ENCODE assay signal across 17 cellular contexts in the genomic region with DNA sequence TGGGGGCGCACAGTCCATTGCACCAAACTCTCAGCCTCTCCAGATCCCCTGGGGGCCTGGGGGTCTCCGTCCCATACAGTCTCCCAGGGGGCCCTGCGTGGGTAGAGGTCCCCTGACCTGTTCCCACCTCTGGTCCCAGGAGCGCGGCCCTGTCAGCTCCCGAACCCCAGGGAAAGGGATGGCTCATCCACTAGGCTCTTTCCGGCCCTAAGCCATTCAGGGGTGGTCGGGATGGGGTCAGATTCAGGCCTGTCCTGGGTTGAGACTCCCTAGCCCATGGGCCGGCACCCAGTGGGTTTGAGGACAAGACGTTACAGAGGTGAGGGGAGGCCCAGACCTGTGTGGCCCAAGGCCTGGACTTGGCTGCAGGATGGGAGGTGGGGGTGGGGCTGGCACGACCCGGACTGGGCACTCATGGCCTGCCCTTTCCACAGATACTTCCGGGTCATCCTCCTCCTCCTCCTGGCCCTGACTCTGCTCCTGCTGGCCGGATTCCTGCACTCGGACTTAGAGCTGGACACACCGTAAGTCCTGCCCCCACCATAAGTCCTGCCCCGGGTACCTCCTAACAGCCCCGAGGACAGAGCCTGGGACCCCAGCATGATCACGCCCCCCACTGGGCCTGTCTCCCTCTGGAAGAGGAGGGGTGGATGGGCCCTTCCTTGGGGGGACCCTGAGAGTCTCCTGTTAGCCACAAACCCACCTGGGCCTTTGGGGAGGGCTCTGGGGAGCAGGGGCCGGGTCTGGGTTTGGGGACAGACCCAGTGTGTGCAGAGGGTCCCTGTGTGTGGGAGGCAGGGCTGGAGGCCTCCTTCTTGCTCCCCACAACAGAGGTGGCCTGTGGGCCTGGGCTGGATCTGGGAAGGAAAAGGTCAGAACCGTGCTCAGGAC. TPM values are rescaled to one million over a fixed set of nuclear protein-coding genes. Genes with fewer than 3 reads are reported as not detected.
DNase-seq lines count a peak whose midpoint lies in the region; TF ChIP-seq lines count a peak whose summit lies in the region.
"Had no signal": no experiment of that assay in that cellular context is flagged by ENCODE, and none has a peak within 500 bp of the region (broad histone marks: within the 10 kb centered on the region; RNA-seq: fewer than 3 reads in every experiment).

No MANE protein-coding gene starts in this region.

- H3K4me1 ChIP-seq in right atrium auricular region (peaks cover 0 to 10% of the 10 kb centered on the region in 2 donors), tibial artery (peaks cover 0 to 11% (median 11%) of the 10 kb centered on the region in 4 donors)
- H3K4me1 ChIP-seq: HAP-1 had no signal

- no peak overlapping the region for H3K27ac ChIP-seq in right atrium auricular region
- H3K27ac ChIP-seq in tibial artery, result no peak overlapping the region
- H3K27ac ChIP-seq: A549, dorsolateral prefrontal cortex, esophagus muscularis mucosa, skin epidermis, tibial nerve had no signal

- DNase-seq in activated CD8-positive, alpha-beta memory T cell treated with anti-CD3 and anti-CD28 coated beads, Interleukin-2, amount 50 U/mL, for 4 hours, result peak; percentile 14
- DNase-seq in activated CD8-positive, alpha-beta memory T cell treated with anti-CD3 and anti-CD28 coated beads, Interleukin-2, amount 50 U/mL, for 48 hours, result no peak
- DNase-seq in H7, result peak; percentile 48
- peak; percentile 46 for DNase-seq in right atrium auricular region (ENCODE audit: low spot score)
- peak; percentile 9 to 52 for DNase-seq in tibial artery
- no peak for DNase-seq in mesenteric fat pad (ENCODE audit: low spot score)
- DNase-seq in DMS 273 (lab: John Stamatoyannopoulos, UW; ENCODE audit: unreplicated experiment), result no peak
- DNase-seq in SKM-1 (lab: John Stamatoyannopoulos, UW; ENCODE audit: unreplicated experiment), result no peak
- DNase-seq: DND-41, glutamatergic neuron, NCI-H1694 had no signal

- TF ChIP-seq CTCF in right atrium auricular region (IDR thresholded peaks at IDR 0.05), result no peak
- TF ChIP-seq CTCF in tibial artery (IDR thresholded peaks at IDR 0.05), result no peak

- peaks cover 5% of the 10 kb centered on the region; the same call in 1 of the 2 replicates for H3K27me3 ChIP-seq in H7 (ENCODE audit: control insufficient read depth, insufficient read depth, low read length)
- no peaks in the 10 kb centered on the region for H3K27me3 ChIP-seq in right atrium auricular region
- H3K27me3 ChIP-seq in tibial artery, result peaks cover 0 to 57% of the 10 kb centered on the region in 2 donors

- intact Hi-C loops in tibial artery (cut with DNase I; ENCODE audit: low total_unique reads), result no loop called here

- no peaks in the 10 kb centered on the region for H3K9me3 ChIP-seq in right atrium auricular region
- H3K9me3 ChIP-seq in tibial artery, result no peaks in the 10 kb centered on the region
- H3K9me3 ChIP-seq: A549, esophagus muscularis mucosa, HAP-1, tibial nerve had no signal

- H3K4me3 ChIP-seq in H7 (ENCODE audit: insufficient read depth, low read depth, low read length) (no peak overlapping the region), right atrium auricular region (no peak overlapping the region), tibial artery (no peak overlapping the region)
- H3K4me3 ChIP-seq: A549, dorsolateral prefrontal cortex, esophagus muscularis mucosa, HAP-1, skin epidermis, tibial nerve had no signal

- no peaks in the 10 kb centered on the region for H3K36me3 ChIP-seq in H7 (replicated peaks; ENCODE audit: control insufficient read depth, insufficient read depth, low read length)
- no peaks in the 10 kb centered on the region for H3K36me3 ChIP-seq in right atrium auricular region
- no peaks in the 10 kb centered on the region for H3K36me3 ChIP-seq in tibial artery
- H3K36me3 ChIP-seq: esophagus muscularis mucosa, HAP-1, tibial nerve had no signal

RNA-seq across cellular contexts. Expression of a gene that starts 10.1 kb away (rescaled TPM):
- 0.41 TPM in 1 of 2 replicates, not detected in the other for total RNA-seq in H7 (2014; rRNA removed; shearing (Covaris generic))
- total RNA-seq in right atrium auricular region (under 1 TPM in 1 of 2 donors, not detected in 1; 0.31 TPM), mesenteric fat pad (1.1 TPM)

RNA-seq across cellular contexts. Expression of a gene that starts 22.3 kb away (rescaled TPM):
- 0.14 TPM in 1 of 2 replicates, not detected in the other for total RNA-seq in H7 (2014; rRNA removed; shearing (Covaris generic))
- 1 to 10 TPM in 1 of 2 donors, under 1 TPM in 1; 0.56 to 1.1 TPM for total RNA-seq in right atrium auricular region
- not detected for total RNA-seq in mesenteric fat pad

RNA-seq across cellular contexts. Expression of a gene that starts 59.8 kb away (rescaled TPM):
- total RNA-seq in H7 (2014; rRNA removed; shearing (Covaris generic)), result 1.0 and 2.8 TPM in 2 replicates
- total RNA-seq in right atrium auricular region (10 to 100 TPM in 1 of 2 donors, 1 to 10 TPM in 1; 1.0 to 17.5 TPM), mesenteric fat pad (0.42 TPM)

Comparison
In these comparisons a context has a peak if more than half of its experiments do, and no peak if none do; other contexts are left out.
1. DNase-seq: peak in activated CD8-positive, alpha-beta memory T cell treated with anti-CD3 and anti-CD28 coated beads, Interleukin-2, amount 50 U/mL, for 4 hours (single experiment), H7 (single experiment), right atrium auricular region (single experiment) and tibial artery (2 of 2); none in activated CD8-positive, alpha-beta memory T cell treated with anti-CD3 and anti-CD28 coated beads, Interleukin-2, amount 50 U/mL, for 48 hours (single experiment), mesenteric fat pad (single experiment), DMS 273 (single experiment) and SKM-1 (single experiment).